In genomic region chr17:48624544-48625501, GRCh38 we compare ENCODE assay signal across 8 cellular contexts. TPM values are rescaled to one million over a fixed set of nuclear protein-coding genes. Genes with fewer than 3 reads are reported as not detected.
DNase-seq lines count a peak whose midpoint lies in the region; ATAC-seq and TF ChIP-seq lines count a peak whose summit lies in the region.

No MANE protein-coding gene starts in this region.

- no peak for TF ChIP-seq EP300 in ovary (IDR thresholded peaks at IDR 0.05)

- no peaks in the 10 kb centered on the region for H3K36me3 ChIP-seq in ovary

- H3K4me3 ChIP-seq in epithelial cell of proximal tubule (ENCODE audit: low read depth, low read length) = peak overlapping the region; percentile 82
- peak overlapping the region; percentile 33 for H3K4me3 ChIP-seq in ovary

- ATAC-seq in HG03108 (IDR thresholded peaks at IDR 0.05; ENCODE audit: unreplicated experiment) = no peak

- WGBS in ovary, 3 donors = 1 to 2% (median 2%) methylated on average over 49 to 67 of the region's 67 CpGs

- peaks cover 2% of the 10 kb centered on the region for H3K4me1 ChIP-seq in ovary (ENCODE audit: insufficient read depth)

- DNase-seq in DMS53 (lab: John Stamatoyannopoulos, UW) = peak; percentile 46
- DNase-seq in DMS53 treated with DMSO at 0.1 percent for 48 hours (lab: John Stamatoyannopoulos, UW; ENCODE audit: unreplicated experiment) = no peak
- DNase-seq in RPMI7951 (ENCODE audit: low read depth) = peak; percentile 35
- DNase-seq in epithelial cell of proximal tubule (ENCODE audit: low read depth) = no peak
- no peak for DNase-seq in ovary
- no peak for DNase-seq in NCI-H226
- no peak for DNase-seq in amniotic stem cell (lab: John Stamatoyannopoulos, UW)

- H3K27ac ChIP-seq in ovary = no peak overlapping the region

- H3K27me3 ChIP-seq in ovary = peaks cover 8% of the 10 kb centered on the region

- H3K9me3 ChIP-seq in ovary = no peaks in the 10 kb centered on the region

- no peak for TF ChIP-seq CTCF in epithelial cell of proximal tubule (conservative IDR thresholded peaks at IDR 0.05; ENCODE audit: low read depth, low read length)
- TF ChIP-seq CTCF in ovary (IDR thresholded peaks at IDR 0.05) = no peak

- intact Hi-C loops in ovary (cut with DNase I) = loop anchor here in 1 of 4 donors (10.0 kb wide), 1 partner anchor 290 kb away; no protein-coding TSS in a partner anchor

- TF ChIP-seq POLR2A in ovary (IDR thresholded peaks at IDR 0.05) = no peak

RNA-seq across cellular contexts. Expression of gene HOXB9, which starts 1.3 kb away (rescaled TPM):
- total RNA-seq in RPMI7951 (2014; rRNA removed; shearing (Covaris generic)) = 2.3 and 4.1 TPM in 2 replicates
- total RNA-seq in epithelial cell of proximal tubule = 74.5 and 83.8 TPM in 2 replicates
- total RNA-seq in ovary = under 1 TPM in 4 of 7 donors, not detected in 3; 0.10 to 0.36 (median 0.12) TPM
- polyA plus RNA-seq in ovary = under 1 TPM in 1 of 2 donors, not detected in 1; 0.27 TPM

RNA-seq across cellular contexts. Expression of gene HOXB8, which starts 9.7 kb away (rescaled TPM):
- 0.24 and 0.49 TPM in 2 replicates for total RNA-seq in RPMI7951 (2014; rRNA removed; shearing (Covaris generic))
- 12.7 and 21.4 TPM in 2 replicates for total RNA-seq in epithelial cell of proximal tubule
- total RNA-seq in ovary = 1 to 10 TPM in 2 of 7 donors, under 1 TPM in 2, not detected in 3; 0.17 to 2.5 (median 0.97) TPM
- polyA plus RNA-seq in ovary = under 1 TPM in 1 of 2 donors, not detected in 1; 0.28 TPM

RNA-seq across cellular contexts. Expression of gene HOXB7, which starts 14.0 kb away (rescaled TPM):
- total RNA-seq in RPMI7951 (2014; rRNA removed; shearing (Covaris generic)) = 24.9 and 26.1 TPM in 2 replicates
- total RNA-seq in epithelial cell of proximal tubule (24.9 and 26.0 TPM in 2 replicates), ovary (1 to 10 TPM in 4 of 7 donors, under 1 TPM in 3; 0.23 to 2.9 (median 1.3) TPM)
- polyA plus RNA-seq in ovary = 1 to 10 TPM in 1 of 2 donors, under 1 TPM in 1; 0.48 to 6.9 TPM

RNA-seq across cellular contexts. Expression of gene HOXB6, which starts 20.0 kb away (rescaled TPM):
- 4.8 and 7.3 TPM in 2 replicates for total RNA-seq in RPMI7951 (2014; rRNA removed; shearing (Covaris generic))
- total RNA-seq in epithelial cell of proximal tubule (42.9 and 55.6 TPM in 2 replicates), ovary (10 to 100 TPM in 1 of 7 donors, 1 to 10 TPM in 4, under 1 TPM in 2; 0.25 to 10.3 (median 1.7) TPM)
- polyA plus RNA-seq in ovary = under 1 TPM; 0.25 to 0.73 TPM

RNA-seq across cellular contexts. Expression of gene HOXB5, which starts 31.2 kb away (rescaled TPM):
- total RNA-seq in RPMI7951 (2014; rRNA removed; shearing (Covaris generic)) = 0.10 and 0.24 TPM in 2 replicates
- total RNA-seq in epithelial cell of proximal tubule (2.8 and 5.5 TPM in 2 replicates), ovary (1 to 10 TPM in 2 of 7 donors, under 1 TPM in 4, not detected in 1; 0.20 to 2.8 (median 0.66) TPM)
- polyA plus RNA-seq in ovary = under 1 TPM; 0.04 to 0.53 TPM

Comparison
In these comparisons a context has a peak if more than half of its experiments do, and no peak if none do; other contexts are left out.
1. DNase-seq: peak in DMS53 (single experiment) and RPMI7951 (single experiment); none in DMS53 treated with DMSO at 0.1 percent for 48 hours (single experiment), epithelial cell of proximal tubule (single experiment), ovary (0 of 5), NCI-H226 (single experiment) and amniotic stem cell (single experiment).
2. RNA of gene HOXB9, which starts 1.3 kb away (total RNA-seq): 74.5 to 83.8 TPM in epithelial cell of proximal tubule; 2.3 to 4.1 TPM in RPMI7951 and 0.10 to 0.36 TPM in ovary; every median in the first group is over 10 times any median in the second.